In genomic region chr11:120547871-120548681, GRCh38 we compare ENCODE assay signal across 9 cellular contexts. TPM values are rescaled to one million over a fixed set of nuclear protein-coding genes. Genes with fewer than 3 reads are reported as not detected.
A peak's percentile ranks its signal among the peaks of the same experiment; 100 is the strongest.
DNase-seq lines count a peak whose midpoint lies in the region; ATAC-seq, FAIRE-seq and TF ChIP-seq lines count a peak whose summit lies in the region.
"Had no signal": no experiment of that assay in that cellular context is flagged by ENCODE, and none has a peak within 500 bp of the region (broad histone marks: within the 10 kb centered on the region; RNA-seq: fewer than 3 reads in every experiment).

No MANE protein-coding gene starts in this region.

- H3K9me3 ChIP-seq in endothelial cell of umbilical vein (replicated peaks; ENCODE audit: control insufficient read depth, insufficient read depth, low read length) (no peaks in the 10 kb centered on the region), mesodermal cell (ENCODE audit: control insufficient read depth, low read length) (no peaks in the 10 kb centered on the region)

- WGBS in mesodermal cell (ENCODE audit: insufficient coverage in 2 of 2), 2 experiments: 78 to 82% methylated on average over 12 to 14 of the region's 15 CpGs

- CTCF ChIA-PET in endothelial cell of umbilical vein (lab: Charles Lee): interaction anchor here (0.9 to 3.0 kb wide), 8 partner anchors 9 to 382 kb away, joined by 3 to 20 read pairs (median 6); partner anchors contain the start of gene GRIK4

- TF ChIP-seq POLR2A in endothelial cell of umbilical vein (IDR thresholded peaks at IDR 0.05; ENCODE audit: low read depth, low read length): no peak

- H3K4me1 ChIP-seq in endothelial cell of umbilical vein (ENCODE audit: control insufficient read depth, extremely low read depth, insufficient read depth, low read length) (peaks cover 13% of the 10 kb centered on the region), mesodermal cell (ENCODE audit: control insufficient read depth, insufficient read depth, low read length, poor library complexity, severe bottlenecking) (peaks cover 34% of the 10 kb centered on the region)

- no peak overlapping the region for H3K4me3 ChIP-seq in endothelial cell of umbilical vein (replicated peaks in 1 of 3; ENCODE audit: insufficient read depth in 1 of 3, low read depth in 1 of 3, low read length in 3 of 3)
- H3K4me3 ChIP-seq in mesodermal cell (ENCODE audit: extremely low read depth, insufficient read depth, low read length, poor library complexity, severe bottlenecking): no peak overlapping the region
- H3K4me3 ChIP-seq: skin epidermis had no signal

- peak overlapping the region; percentile 92 for H3K27ac Mint-ChIP-seq in HFFc6

- dilution Hi-C loops in endothelial cell of umbilical vein (cut with MboI; ENCODE audit: extremely low pct_ligation_motif_present, low sequenced_read_pairs): no loop called here

- BruUV-seq in endothelial cell of umbilical vein (replicated peaks; lab: Mats Ljungman, UMichigan): no TSS peak

- H3K36me3 Mint-ChIP-seq in HFFc6 (ENCODE audit: low read depth): no peaks in the 10 kb centered on the region

- peaks cover 30% of the 10 kb centered on the region for H3K4me1 Mint-ChIP-seq in HFFc6 (ENCODE audit: low read depth)

- peak; percentile 95 for FAIRE-seq in endothelial cell of umbilical vein (lab: Jason Lieb, UNC)

- no peak overlapping the region for H2AFZ ChIP-seq in endothelial cell of umbilical vein (ENCODE audit: low read depth, low read length)

- no peaks in the 10 kb centered on the region for H3K9me1 ChIP-seq in endothelial cell of umbilical vein (replicated peaks; ENCODE audit: control insufficient read depth, extremely low read depth, insufficient read depth, low read length)

- intact Hi-C loops in endothelial cell of umbilical vein (cut with micrococcal nuclease): loop anchor here (1.0 kb wide), 1 partner anchor 18 kb away; no protein-coding TSS in a partner anchor

- ATAC-seq in HG03045 (IDR thresholded peaks at IDR 0.05; ENCODE audit: unreplicated experiment) (no peak), GM18909 (IDR thresholded peaks at IDR 0.05; ENCODE audit: poor library complexity, unreplicated experiment) (no peak)

- TF ChIP-seq CTCF in HFFc6 (IDR thresholded peaks at IDR 0.05) (peak; percentile 47), endothelial cell of umbilical vein (IDR thresholded peaks at IDR 0.05; ENCODE audit: extremely low read depth in 1 of 2, insufficient read depth in 1 of 2, low read depth in 1 of 2, low read length in 2 of 2) (no peak)

- POLR2A ChIA-PET in endothelial cell of umbilical vein (lab: Charles Lee): interaction anchor here (0.5 to 1.1 kb wide), 3 partner anchors 16 to 73 kb away, joined by 3 to 4 read pairs (median 3); no protein-coding TSS in a partner anchor

- no peak overlapping the region for H3K27ac ChIP-seq in endothelial cell of umbilical vein (ENCODE audit: insufficient read depth, low read depth, low read length)
- H3K27ac ChIP-seq in mesodermal cell (ENCODE audit: low read depth, low read length, severe bottlenecking): peak overlapping the region; percentile 71

- peaks cover 6% of the 10 kb centered on the region for H3K27me3 Mint-ChIP-seq in HFFc6 (ENCODE audit: insufficient read depth)

- no peak overlapping the region for H3K9ac ChIP-seq in endothelial cell of umbilical vein (replicated peaks; ENCODE audit: extremely low read depth, insufficient read depth, low read length)

- peak; percentile 98 for DNase-seq in HFFc6
- peak; percentile 91 for DNase-seq in endothelial cell of umbilical vein (ENCODE audit: low read depth, low spot score)
- DNase-seq in activated CD8-positive, alpha-beta memory T cell treated with anti-CD3 and anti-CD28 coated beads, Interleukin-2, amount 50 U/mL, for 48 hours: no peak
- DNase-seq in cerebellar nuclear complex (lab: John Stamatoyannopoulos, UW): no peak

- H3K36me3 ChIP-seq in endothelial cell of umbilical vein (ENCODE audit: control insufficient read depth in 2 of 2, extremely low read depth in 1 of 2, insufficient read depth in 2 of 2, low read length in 2 of 2) (no peaks in the 10 kb centered on the region), mesodermal cell (ENCODE audit: control insufficient read depth, insufficient read depth, low read length) (no peaks in the 10 kb centered on the region)

- H3K4me3 Mint-ChIP-seq in HFFc6: peak overlapping the region; percentile 61

- no peaks in the 10 kb centered on the region for H4K20me1 ChIP-seq in endothelial cell of umbilical vein (replicated peaks; ENCODE audit: control insufficient read depth, extremely low read depth, insufficient read depth, low read length)

- no peaks in the 10 kb centered on the region for H3K27me3 ChIP-seq in endothelial cell of umbilical vein (ENCODE audit: control insufficient read depth in 2 of 2, insufficient read depth in 2 of 2, low read length in 2 of 2)

- no peak overlapping the region for H3K4me2 ChIP-seq in endothelial cell of umbilical vein (ENCODE audit: insufficient read depth, low read length)

- H3K9me3 Mint-ChIP-seq in HFFc6: no peaks in the 10 kb centered on the region

- H3K79me2 ChIP-seq in endothelial cell of umbilical vein (ENCODE audit: control insufficient read depth, insufficient read depth, low read length): no peaks in the 10 kb centered on the region

TF ChIP-seq in PFSK-1, 5 proteins besides CTCF, POLR2A, EP300 and RAD21:
- TF ChIP-seq FOXP2 (optimal IDR thresholded peaks at IDR 0.05; ENCODE audit: borderline replicate concordance, extremely low read depth, extremely low read length, insufficient read depth): peak; percentile 37
- TF ChIP-seq REST (IDR thresholded peaks at IDR 0.05; ENCODE audit: insufficient read depth in 1 of 2, low read depth in 2 of 2, low read length in 2 of 2): no peak

TF ChIP-seq in endothelial cell of umbilical vein, 7 proteins besides CTCF, POLR2A, EP300 and RAD21:
- peak; percentile 84 for TF ChIP-seq FOS (IDR thresholded peaks at IDR 0.05; ENCODE audit: borderline replicate concordance, insufficient read depth, low read length)
- no peak for TF ChIP-seq MAX (IDR thresholded peaks at IDR 0.05; ENCODE audit: insufficient read depth, insufficient read length)
- no peak for TF ChIP-seq JUN (IDR thresholded peaks at IDR 0.05; ENCODE audit: borderline replicate concordance, insufficient read depth, insufficient read length, low read depth)

RNA-seq across cellular contexts. Expression of gene GRIK4, which starts 36.5 kb away (rescaled TPM):
- total RNA-seq in HFFc6 (2021; fragmentation: NEBNext Ultra II Directional; extraction: Animal tissue kit (Norgen Biotek cat#: 25700)): not detected
- polyA plus RNA-seq in PFSK-1 (2012; ENCODE audit: insufficient read length, low read depth): 0.10 TPM
- 0.74 and 1.6 TPM in 2 replicates for total RNA-seq in endothelial cell of umbilical vein
- polyA plus RNA-seq in endothelial cell of umbilical vein: 0.81 and 1.1 TPM in 2 replicates
- polyA plus RNA-seq in endothelial cell of umbilical vein (2011; cell fraction: cytosol; rRNA removed): 0.61 and 0.71 TPM in 2 replicates
- polyA plus RNA-seq in endothelial cell of umbilical vein (2011; cell fraction: nucleus; rRNA removed): 1.0 and 1.3 TPM in 2 replicates
- polyA plus RNA-seq in endothelial cell of umbilical vein (2012): 0.25 and 0.54 TPM in 2 replicates
- 1.3 and 1.6 TPM in 2 replicates for polyA minus RNA-seq in endothelial cell of umbilical vein
- not detected for polyA minus RNA-seq in endothelial cell of umbilical vein (2011; cell fraction: cytosol; rRNA and poly(A)+ RNA removed)
- 1.2 and 1.4 TPM in 2 replicates for polyA minus RNA-seq in endothelial cell of umbilical vein (2011; cell fraction: nucleus; rRNA and poly(A)+ RNA removed)
- 0.88 TPM for polyA plus RNA-seq in mesodermal cell (2013, experiment 1 of 2)
- polyA plus RNA-seq in mesodermal cell (2013, experiment 2 of 2): 0.61 TPM

Comparison
In these comparisons a context has a peak if more than half of its experiments do, and no peak if none do; other contexts are left out.
1. DNase-seq: peak in HFFc6 (single experiment) and endothelial cell of umbilical vein (single experiment); none in activated CD8-positive, alpha-beta memory T cell treated with anti-CD3 and anti-CD28 coated beads, Interleukin-2, amount 50 U/mL, for 48 hours (single experiment) and cerebellar nuclear complex (0 of 2).